Comparison of ENCODE assay signal across 18 cellular contexts in genomic region chr6:89941847-89942497, GRCh38. TPM values are rescaled to one million over a fixed set of nuclear protein-coding genes. Genes with fewer than 3 reads are reported as not detected.
DNase-seq lines count a peak whose midpoint lies in the region; ATAC-seq and TF ChIP-seq lines count a peak whose summit lies in the region.
"Had no signal": no experiment of that assay in that cellular context is flagged by ENCODE, and none has a peak within 500 bp of the region (broad histone marks: within the 10 kb centered on the region; RNA-seq: fewer than 3 reads in every experiment).

No MANE protein-coding gene starts in this region.

- no peak overlapping the region for H3K4me3 Mint-ChIP-seq in activated T-cell treated with anti-CD3 and anti-CD28 coated beads, Interleukin-2, amount 50 U/mL, for 24 hours
- no peak overlapping the region for H3K4me3 Mint-ChIP-seq in activated naive CD8-positive, alpha-beta T cell treated with anti-CD3 and anti-CD28 coated beads for 36 hours

- H3K9me3 ChIP-seq in lower lobe of right lung (no peaks in the 10 kb centered on the region), suprapubic skin (no peaks in the 10 kb centered on the region)
- H3K9me3 ChIP-seq: SJCRH30, thyroid gland had no signal

- H3K27me3 ChIP-seq in lower lobe of right lung (ENCODE audit: low read depth) (no peaks in the 10 kb centered on the region), suprapubic skin (no peaks in the 10 kb centered on the region)
- H3K27me3 ChIP-seq: SJCRH30, thyroid gland had no signal

- H3K27ac Mint-ChIP-seq in activated T-cell treated with anti-CD3 and anti-CD28 coated beads, Interleukin-2, amount 50 U/mL, for 24 hours: peak overlapping the region; percentile 72
- H3K27ac Mint-ChIP-seq in activated naive CD8-positive, alpha-beta T cell treated with anti-CD3 and anti-CD28 coated beads for 36 hours: peak overlapping the region; percentile 62

- TF ChIP-seq CTCF in lower lobe of right lung (IDR thresholded peaks at IDR 0.05): no peak
- TF ChIP-seq CTCF in suprapubic skin (IDR thresholded peaks at IDR 0.05): no peak

- intact Hi-C loops in lower lobe of right lung (cut with DNase I): loop anchor here (10.0 kb wide), 2 partner anchors 453 to 533 kb away; no protein-coding TSS in a partner anchor

- H3K9me3 Mint-ChIP-seq in activated T-cell treated with anti-CD3 and anti-CD28 coated beads, Interleukin-2, amount 50 U/mL, for 24 hours: no peaks in the 10 kb centered on the region
- no peaks in the 10 kb centered on the region for H3K9me3 Mint-ChIP-seq in activated naive CD8-positive, alpha-beta T cell treated with anti-CD3 and anti-CD28 coated beads for 36 hours

- no peak for TF ChIP-seq EP300 in suprapubic skin (IDR thresholded peaks at IDR 0.05)

- ATAC-seq in lower lobe of right lung (peak; percentile 36 to 40), HG02973 (IDR thresholded peaks at IDR 0.05; ENCODE audit: unreplicated experiment) (no peak)

- TF ChIP-seq POLR2A in suprapubic skin (IDR thresholded peaks at IDR 0.05): no peak

- 80% methylated on average over 6 of the region's 6 CpGs for WGBS in suprapubic skin

- no peaks in the 10 kb centered on the region for H3K27me3 Mint-ChIP-seq in activated T-cell treated with anti-CD3 and anti-CD28 coated beads, Interleukin-2, amount 50 U/mL, for 24 hours
- H3K27me3 Mint-ChIP-seq in activated naive CD8-positive, alpha-beta T cell treated with anti-CD3 and anti-CD28 coated beads for 36 hours: no peaks in the 10 kb centered on the region

- H3K4me1 Mint-ChIP-seq in activated T-cell treated with anti-CD3 and anti-CD28 coated beads, Interleukin-2, amount 50 U/mL, for 24 hours (ENCODE audit: low read depth): peaks cover 82% of the 10 kb centered on the region
- H3K4me1 Mint-ChIP-seq in activated naive CD8-positive, alpha-beta T cell treated with anti-CD3 and anti-CD28 coated beads for 36 hours: peaks cover 81% of the 10 kb centered on the region

- H3K4me3 ChIP-seq in lower lobe of right lung (no peak overlapping the region), suprapubic skin (no peak overlapping the region)
- H3K4me3 ChIP-seq: coronary artery, SJCRH30, thyroid gland had no signal

- no peaks in the 10 kb centered on the region for H3K36me3 ChIP-seq in lower lobe of right lung
- peaks cover 2% of the 10 kb centered on the region for H3K36me3 ChIP-seq in suprapubic skin
- H3K36me3 ChIP-seq: SJCRH30, thyroid gland had no signal

- peaks cover 96% of the 10 kb centered on the region for H3K36me3 Mint-ChIP-seq in activated T-cell treated with anti-CD3 and anti-CD28 coated beads, Interleukin-2, amount 50 U/mL, for 24 hours (ENCODE audit: low read depth)
- peaks cover 73% of the 10 kb centered on the region for H3K36me3 Mint-ChIP-seq in activated naive CD8-positive, alpha-beta T cell treated with anti-CD3 and anti-CD28 coated beads for 36 hours

- H3K27ac ChIP-seq in lower lobe of right lung (peak overlapping the region; percentile 12), suprapubic skin (peak overlapping the region; percentile 77)
- H3K27ac ChIP-seq: coronary artery, KMS-11, parathyroid adenoma, SJCRH30, thyroid gland had no signal

- peaks cover 13% of the 10 kb centered on the region for H3K4me1 ChIP-seq in lower lobe of right lung
- H3K4me1 ChIP-seq in suprapubic skin: peaks cover 24% of the 10 kb centered on the region
- H3K4me1 ChIP-seq: Caco-2, parathyroid adenoma, SJCRH30 had no signal

- no peak for DNase-seq in activated T-cell treated with anti-CD3 and anti-CD28 coated beads, Interleukin-2, amount 50 U/mL, for 24 hours
- DNase-seq in activated T-cell treated with anti-CD3 and anti-CD28 coated beads, Interleukin-2, amount 50 U/mL, for 1 hour: no peak
- no peak for DNase-seq in activated naive CD8-positive, alpha-beta T cell treated with anti-CD3 and anti-CD28 coated beads for 36 hours
- DNase-seq in lower lobe of right lung (no peak), suprapubic skin (ENCODE audit: low spot score in 2 of 2) (no peak), germinal center (ENCODE audit: low spot score) (no peak)
- no peak for DNase-seq in stimulated activated CD4-positive, alpha-beta T cell treated with anti-CD3 and anti-CD28 coated beads, Interleukin-2, amount 100 ng/mL, for 48 hours
- DNase-seq: erythroblast, GF-D8, NCI-H2227 treated with DMSO at 0.1 percent for 48 hours, SJCRH30 had no signal

RNA-seq across cellular contexts. Expression of gene GJA10, which starts 47.7 kb away (rescaled TPM):
- total RNA-seq in activated naive CD8-positive, alpha-beta T cell treated with anti-CD3 and anti-CD28 coated beads for 36 hours: not detected
- total RNA-seq in lower lobe of right lung (not detected), suprapubic skin (not detected)
- total RNA-seq: Caco-2, mucosa of gallbladder, SJCRH30, thyroid gland had no signal
